Comparison of ENCODE assay signal across 6 cellular contexts in genomic region chr1:36089393-36090121, GRCh38. TPM values are rescaled to one million over a fixed set of nuclear protein-coding genes. Genes with fewer than 3 reads are reported as not detected.
A peak's percentile ranks its signal among the peaks of the same experiment; 100 is the strongest.
DNase-seq lines count a peak whose midpoint lies in the region; ATAC-seq, FAIRE-seq and TF ChIP-seq lines count a peak whose summit lies in the region.

No MANE protein-coding gene starts in this region.

- BruUV-seq in Panc1 (replicated peaks; lab: Mats Ljungman, UMichigan) = TSS peak; percentile 91

- intact Hi-C loops in Panc1 (cut with micrococcal nuclease; ENCODE audit: unreplicated experiment) = no loop called here

- TF ChIP-seq CTCF in Panc1 (IDR thresholded peaks at IDR 0.05) = no peak
- TF ChIP-seq CTCF in fibroblast of the aortic adventitia (IDR thresholded peaks at IDR 0.05; ENCODE audit: insufficient read depth, low read length) = no peak

- no peak for ATAC-seq in Panc1
- no peak for ATAC-seq in GM18867 (IDR thresholded peaks at IDR 0.05; ENCODE audit: unreplicated experiment)

- H3K27ac ChIP-seq in Panc1 (ENCODE audit: low read length) = peak overlapping the region; percentile 74
- peak overlapping the region; percentile 91 for H3K27ac ChIP-seq in substantia nigra (ENCODE audit: low read depth, low read length, poor library complexity, severe bottlenecking)

- H3K4me1 ChIP-seq in Panc1 (ENCODE audit: control insufficient read depth, insufficient read depth, low read length) = no peaks in the 10 kb centered on the region; the same call in 1 of the 2 replicates

- in situ Hi-C loops in Panc1 (cut with HindIII; ENCODE audit: low pct_unique_long_range_greater_than_20kb, low sequenced_read_pairs) = no loop called here

- DNase-seq in GM19239 (ENCODE audit: insufficient read length, low spot score) = no peak
- DNase-seq in Panc1 (ENCODE audit: low read depth, low spot score) = no peak
- peak; percentile 55 for DNase-seq in fibroblast of the aortic adventitia (ENCODE audit: low read depth)
- peak in 1 of 49 donors; percentile 13 for DNase-seq in substantia nigra (lab: John Stamatoyannopoulos, UW)
- no peak for DNase-seq in iPS-NIHi7 (ENCODE audit: extremely low spot score)

- peak; percentile 52 for FAIRE-seq in GM19239 (lab: Jason Lieb, UNC)

- H3K27me3 ChIP-seq in Panc1 (ENCODE audit: control insufficient read depth, insufficient read depth, low read length) = no peaks in the 10 kb centered on the region

- POLR2A ChIA-PET in Panc1 (lab: Charles Lee) = no interaction called here

- H3K36me3 ChIP-seq in Panc1 (ENCODE audit: control insufficient read depth, insufficient read depth, low read length) = peaks cover 13% of the 10 kb centered on the region

- H3K4me3 ChIP-seq in Panc1 (ENCODE audit: low read depth in 2 of 2, low read length in 2 of 2) = peak overlapping the region; percentile 97 to 99
- H3K4me3 ChIP-seq in fibroblast of the aortic adventitia (ENCODE audit: low read depth, low read length) = peak overlapping the region; percentile 90

- CTCF ChIA-PET in Panc1 (lab: Charles Lee) = no interaction called here

- no peaks in the 10 kb centered on the region for H3K9me3 ChIP-seq in Panc1 (ENCODE audit: control insufficient read depth, insufficient read depth, low read depth, low read length)

RNA-seq across cellular contexts. Expression of gene ADPRS, which starts 0.9 kb away (rescaled TPM):
- total RNA-seq in Panc1 (2021; ENCODE audit: unreplicated experiment) (32.2 TPM), fibroblast of the aortic adventitia (ENCODE audit: low replicate concordance) (21.1 and 25.5 TPM in 2 replicates)
- 42.2 TPM for polyA plus RNA-seq in Panc1 (2012; ENCODE audit: insufficient read length)

RNA-seq across cellular contexts. Expression of gene TEKT2, which starts 5.7 kb away (rescaled TPM):
- total RNA-seq in Panc1 (2021; ENCODE audit: unreplicated experiment) (0.23 TPM), fibroblast of the aortic adventitia (ENCODE audit: low replicate concordance) (0.18 and 2.1 TPM in 2 replicates)
- 0.21 TPM for polyA plus RNA-seq in Panc1 (2012; ENCODE audit: insufficient read length)

RNA-seq across cellular contexts. Expression of gene COL8A2, which starts 35.5 kb away (rescaled TPM):
- 1.2 TPM for total RNA-seq in Panc1 (2021; ENCODE audit: unreplicated experiment)
- polyA plus RNA-seq in Panc1 (2012; ENCODE audit: insufficient read length) = 1.9 TPM
- 11.0 and 20.9 TPM in 2 replicates for total RNA-seq in fibroblast of the aortic adventitia (ENCODE audit: low replicate concordance)

RNA-seq across cellular contexts. Expression of gene TRAPPC3, which starts 59.7 kb away (rescaled TPM):
- total RNA-seq in Panc1 (2021; ENCODE audit: unreplicated experiment) (98.7 TPM), fibroblast of the aortic adventitia (ENCODE audit: low replicate concordance) (80.8 and 102 TPM in 2 replicates)
- 150 TPM for polyA plus RNA-seq in Panc1 (2012; ENCODE audit: insufficient read length)
